Comparison of ENCODE assay signal across 8 cellular contexts in the genomic region with DNA sequence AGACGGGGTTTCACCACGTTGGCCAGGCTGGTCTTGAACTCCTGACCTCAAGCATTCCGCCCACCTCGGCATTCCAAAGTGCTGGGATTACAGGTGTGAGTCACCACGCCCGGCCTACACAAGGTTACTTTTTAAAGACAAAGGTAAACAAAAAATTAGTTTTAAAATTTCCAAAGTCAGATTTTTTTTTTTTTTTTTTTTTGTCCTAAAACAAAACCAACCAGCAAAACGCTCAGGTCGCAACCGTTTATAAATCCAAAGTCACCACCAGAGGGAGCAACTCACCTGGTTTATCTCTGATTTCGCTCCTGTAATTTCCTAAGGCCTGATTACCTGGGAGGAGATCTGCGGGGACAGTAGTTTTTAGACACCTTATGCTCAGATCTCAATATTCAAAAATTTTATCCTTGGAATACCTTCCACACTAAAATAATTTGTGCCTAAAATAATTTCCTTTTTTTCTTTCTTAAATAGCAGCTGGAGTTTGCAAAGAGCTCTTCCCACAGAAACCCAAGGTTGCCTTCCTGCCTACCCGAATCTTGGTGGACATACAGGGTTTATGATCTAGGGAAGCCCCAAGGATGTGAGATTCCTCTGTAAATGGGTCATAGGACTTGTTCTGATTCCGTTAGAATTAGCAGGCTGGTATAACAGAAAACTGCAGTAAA. TPM values are rescaled to one million over a fixed set of nuclear protein-coding genes. Genes with fewer than 3 reads are reported as not detected.
DNase-seq lines count a peak whose midpoint lies in the region; ATAC-seq, FAIRE-seq and TF ChIP-seq lines count a peak whose summit lies in the region.

No MANE protein-coding gene starts in this region.

- DNase-seq in NCI-H2081 (lab: John Stamatoyannopoulos, UW) (peak; percentile 63 to 66), NCI-H2081 treated with DMSO at 0.1 percent for 48 hours (lab: John Stamatoyannopoulos, UW) (no peak), KBM-7 (peak; percentile 62), PC-9 (peak; percentile 52 to 65), GM12878 (ENCODE audit: low read depth, low spot score) (no peak), kidney tubule cell (ENCODE audit: low spot score) (peak; percentile 55), suprapubic skin (ENCODE audit: low spot score in 2 of 2) (no peak), middle frontal gyrus (ENCODE audit: extremely low spot score, low spot score) (no peak)

- no peaks in the 10 kb centered on the region for H3K36me3 ChIP-seq in PC-9 (ENCODE audit: low read depth)
- no peaks in the 10 kb centered on the region for H3K36me3 ChIP-seq in GM12878 (ENCODE audit: control insufficient read depth in 2 of 2, insufficient read depth in 2 of 2, low read length in 1 of 2)
- no peaks in the 10 kb centered on the region for H3K36me3 ChIP-seq in suprapubic skin

- in situ Hi-C loops in KBM-7 (cut with MboI; ENCODE audit: low pct_unique_long_range_greater_than_20kb, low sequenced_read_pairs), result no loop called here
- in situ Hi-C loops in GM12878 (cut with MboI), result no loop called here

- BruUV-seq in PC-9 (replicated peaks; lab: Mats Ljungman, UMichigan) (no TSS peak), GM12878 (replicated peaks; lab: Mats Ljungman, UMichigan) (no TSS peak)

- no peaks in the 10 kb centered on the region for H3F3A ChIP-seq in PC-9 (ENCODE audit: insufficient read depth, low read depth)

- H3K79me2 ChIP-seq in PC-9 (ENCODE audit: low read depth), result no peaks in the 10 kb centered on the region
- no peaks in the 10 kb centered on the region for H3K79me2 ChIP-seq in GM12878 (ENCODE audit: control insufficient read depth, insufficient read depth, low read length)

- intact Hi-C loops in PC-9 (cut with micrococcal nuclease; ENCODE audit: unreplicated experiment), result loop anchor here (2.0 to 5.0 kb wide), 3 partner anchors 62 to 376 kb away; no protein-coding TSS in a partner anchor
- intact Hi-C loops in GM12878 (cut with micrococcal nuclease; ENCODE audit: unreplicated experiment), result loop anchor here (1.0 to 5.0 kb wide), 3 partner anchors 12 to 296 kb away; no protein-coding TSS in a partner anchor

- peak; percentile 68 for ATAC-seq in GM12878

- POLR2A ChIA-PET in PC-9 (lab: Charles Lee; ENCODE audit: unreplicated experiment), result no interaction called here
- POLR2A ChIA-PET in GM12878 (lab: Charles Lee), result interaction anchor here (0.7 to 1.6 kb wide), 5 partner anchors 9 to 237 kb away, joined by 3 to 7 read pairs (median 4); no protein-coding TSS in a partner anchor

- CTCF ChIA-PET in PC-9 (lab: Charles Lee) (interaction anchor here (0.7 to 0.9 kb wide), 2 partner anchors 14 to 203 kb away, joined by 3 to 7 read pairs; no protein-coding TSS in a partner anchor), GM12878 (lab: Yijun Ruan, JAX) (interaction anchor here (0.6 to 9.7 kb wide), 42 partner anchors 7 to 478 kb away, joined by 3 to 196 read pairs (median 5); a partner anchor contains a TSS)

- RAD21 ChIA-PET in GM12878 (lab: Charles Lee; ENCODE audit: unreplicated experiment), result interaction anchor here (0.7 to 8.1 kb wide), 19 partner anchors 11 to 400 kb away, joined by 3 to 143 read pairs (median 5); a partner anchor contains a TSS

- no peak overlapping the region for H3K9ac ChIP-seq in GM12878 (ENCODE audit: control insufficient read depth, insufficient read depth, low read length)

- 14% methylated on average over 13 of the region's 13 CpGs for WGBS in GM12878 (ENCODE audit: insufficient coverage, insufficient replicate concordance, low lambda C conversion rate, missing lambda C conversion rate)
- WGBS in suprapubic skin, result 22% methylated on average over 13 of the region's 13 CpGs

- no peaks in the 10 kb centered on the region for H3K9me3 ChIP-seq in PC-9 (ENCODE audit: insufficient read depth, low read depth)
- H3K9me3 ChIP-seq in GM12878 (replicated peaks; ENCODE audit: control insufficient read depth, insufficient read depth, low read length), result peaks cover 7% of the 10 kb centered on the region
- H3K9me3 ChIP-seq in suprapubic skin, result no peaks in the 10 kb centered on the region

- no peak overlapping the region for H3K27ac ChIP-seq in PC-9
- no peak overlapping the region for H3K27ac ChIP-seq in GM12878 (ENCODE audit: control insufficient read depth, insufficient read depth)
- H3K27ac ChIP-seq in suprapubic skin, result no peak overlapping the region

- SMC1A ChIA-PET in GM12878 (lab: Charles Lee; ENCODE audit: uncharacterized antibody, unreplicated experiment), result interaction anchor here (0.7 to 6.9 kb wide), 21 partner anchors 11 to 326 kb away, joined by 3 to 157 read pairs (median 7); a partner anchor contains a TSS

- no peaks in the 10 kb centered on the region for H3K4me1 ChIP-seq in PC-9 (replicated peaks; ENCODE audit: insufficient read depth)
- H3K4me1 ChIP-seq in GM12878 (ENCODE audit: control insufficient read depth, insufficient read depth, low read length), result peaks cover 3% of the 10 kb centered on the region; the same call in 1 of the 2 replicates
- no peaks in the 10 kb centered on the region for H3K4me1 ChIP-seq in suprapubic skin

- H3K4me3 ChIP-seq in PC-9 (no peak overlapping the region), GM12878 (no peak overlapping the region), suprapubic skin (no peak overlapping the region)

- peaks cover 8% of the 10 kb centered on the region; the same call in 1 of the 2 replicates for H3K27me3 ChIP-seq in PC-9 (ENCODE audit: insufficient read depth, low read depth)
- H3K27me3 ChIP-seq in GM12878 (replicated peaks in 1 of 2; ENCODE audit: control insufficient read depth in 2 of 2, insufficient read depth in 2 of 2, low read length in 1 of 2), result no peaks in the 10 kb centered on the region; a peak in 1 of 4 replicates
- H3K27me3 ChIP-seq in suprapubic skin, result peaks cover 35% of the 10 kb centered on the region

- TF ChIP-seq RAD21 in GM12878 (IDR thresholded peaks at IDR 0.05; ENCODE audit: insufficient read depth, low read depth, low read length), result peak; percentile 74

- TF ChIP-seq POLR2A in GM12878 (IDR thresholded peaks at IDR 0.05; ENCODE audit: low read depth, low read length) (no peak), suprapubic skin (IDR thresholded peaks at IDR 0.05) (no peak)

- TF ChIP-seq CTCF in PC-9 (conservative IDR thresholded peaks at IDR 0.05), result peak; percentile 78
- peak; percentile 50 to 66 (median 63) for TF ChIP-seq CTCF in GM12878 (IDR thresholded peaks at IDR 0.05 in 2 of 3, conservative IDR thresholded peaks at IDR 0.05 in 1 of 3; ENCODE audit: control insufficient read depth in 2 of 3, extremely low read depth in 1 of 3, insufficient read depth in 1 of 3, low read depth in 3 of 3, low read length in 3 of 3)
- peak; percentile 28 to 34 for TF ChIP-seq CTCF in suprapubic skin (IDR thresholded peaks at IDR 0.05)

- H2AFZ ChIP-seq in PC-9 (no peak overlapping the region), GM12878 (ENCODE audit: control insufficient read depth, low read depth, low read length) (no peak overlapping the region)

- no peaks in the 10 kb centered on the region for H3K9me2 ChIP-seq in PC-9 (ENCODE audit: insufficient read depth)

- peak; percentile 71 for FAIRE-seq in GM12878 (lab: Jason Lieb, UNC)

- H3K4me2 ChIP-seq in PC-9 (0 out of 2 replicates have a peak overlapping the region, but pooled peaks have one; percentile 9), GM12878 (ENCODE audit: control insufficient read depth, insufficient read depth) (no peak overlapping the region)

- H4K20me1 ChIP-seq in PC-9 (ENCODE audit: insufficient read depth), result no peaks in the 10 kb centered on the region
- H4K20me1 ChIP-seq in GM12878 (ENCODE audit: control insufficient read depth, insufficient read depth), result no peaks in the 10 kb centered on the region

- no peak for TF ChIP-seq EP300 in GM12878 (IDR thresholded peaks at IDR 0.05; ENCODE audit: borderline replicate concordance in 1 of 2, control insufficient read depth in 1 of 2, low read depth in 2 of 2, low read length in 2 of 2)
- no peak for TF ChIP-seq EP300 in suprapubic skin (IDR thresholded peaks at IDR 0.05)

RNA-seq across cellular contexts. Expression of a gene that starts 19.8 kb away (rescaled TPM):
- total RNA-seq in PC-9 (2021) (not detected in 2 replicates), GM12878 (2014; rRNA removed) (not detected in 2 replicates), GM12878 (2014; rRNA removed; fragmentation: Illumina TruSeq; extraction: Trizol) (0.09 and 0.23 TPM in 2 replicates), GM12878 (2021) (0.44 and 0.77 TPM in 2 replicates), suprapubic skin (1 to 10 TPM in 2 of 4 donors, not detected in 2; 1.0 to 2.2 TPM)
- total RNA-seq in GM12878 (2013; cell fraction: nucleolus; rRNA removed), result 9.0 and 10.7 TPM in 2 replicates
- polyA plus RNA-seq in GM12878 (2011; ENCODE audit: low read depth), result 1.00 TPM
- polyA plus RNA-seq in GM12878 (2011; rRNA removed) (1.6 and 2.6 TPM in 2 replicates), GM12878 (2014; fragmentation: Illumina TruSeq; extraction: Trizol) (0.35 TPM in 1 of 2 replicates, not detected in the other), GM12878 (2014; fragmentation: Nextera tagmentation; extraction: Ambion mirVana) (under 1 TPM; 0.11 to 0.69 TPM), GM12878 (2014; rRNA removed) (0.19 and 0.20 TPM in 2 replicates), GM12878 (2016; fragmentation: Nextera tagmentation; extraction: Ambion mirVana) (under 1 TPM in 1 of 2 experiments, not detected in 1; 0.12 TPM)
- 2.5 and 3.0 TPM in 2 replicates for polyA plus RNA-seq in GM12878 (2011; cell fraction: cytosol; rRNA removed)
- polyA plus RNA-seq in GM12878 (2011; cell fraction: nucleus; rRNA removed), result 1.1 and 1.4 TPM in 2 replicates
- 0.51 and 0.74 TPM in 2 replicates for polyA plus RNA-seq in GM12878 (2012)
- polyA minus RNA-seq in GM12878 (2011; rRNA and poly(A)+ RNA removed), result 1.6 and 2.6 TPM in 2 replicates
- polyA minus RNA-seq in GM12878 (2011; cell fraction: cytosol; rRNA and poly(A)+ RNA removed), result not detected in 2 replicates
- polyA minus RNA-seq in GM12878 (2011; cell fraction: nucleus; rRNA and poly(A)+ RNA removed), result 0.77 and 0.85 TPM in 2 replicates

RNA-seq across cellular contexts. Expression of a gene that starts 29.1 kb away (rescaled TPM):
- total RNA-seq in PC-9 (2021) (not detected in 2 replicates), GM12878 (2014; rRNA removed) (not detected in 2 replicates), GM12878 (2014; rRNA removed; fragmentation: Illumina TruSeq; extraction: Trizol) (not detected in 2 replicates), GM12878 (2021) (not detected in 2 replicates), suprapubic skin (not detected)
- 1.2 and 2.0 TPM in 2 replicates for total RNA-seq in GM12878 (2013; cell fraction: nucleolus; rRNA removed)
- polyA plus RNA-seq in GM12878 (2011; ENCODE audit: low read depth), result 0.42 TPM
- polyA plus RNA-seq in GM12878 (2011; rRNA removed) (0.22 and 0.53 TPM in 2 replicates), GM12878 (2014; fragmentation: Illumina TruSeq; extraction: Trizol) (not detected in 2 replicates), GM12878 (2014; fragmentation: Nextera tagmentation; extraction: Ambion mirVana) (not detected), GM12878 (2014; rRNA removed) (0.09 TPM in 1 of 2 replicates, not detected in the other), GM12878 (2016; fragmentation: Nextera tagmentation; extraction: Ambion mirVana) (under 1 TPM in 1 of 2 experiments, not detected in 1; 0.21 TPM)
- 1.1 and 1.6 TPM in 2 replicates for polyA plus RNA-seq in GM12878 (2011; cell fraction: cytosol; rRNA removed)
- 0.35 and 0.42 TPM in 2 replicates for polyA plus RNA-seq in GM12878 (2011; cell fraction: nucleus; rRNA removed)
- 0.20 and 1.2 TPM in 2 replicates for polyA plus RNA-seq in GM12878 (2012)
- polyA minus RNA-seq in GM12878 (2011; rRNA and poly(A)+ RNA removed), result 0.51 and 1.1 TPM in 2 replicates
- polyA minus RNA-seq in GM12878 (2011; cell fraction: cytosol; rRNA and poly(A)+ RNA removed), result not detected in 2 replicates
- 0.48 and 0.77 TPM in 2 replicates for polyA minus RNA-seq in GM12878 (2011; cell fraction: nucleus; rRNA and poly(A)+ RNA removed)

Comparison
In these comparisons a context has a peak if more than half of its experiments do, and no peak if none do; other contexts are left out.
1. DNase-seq: peak in NCI-H2081 (2 of 2), KBM-7 (single experiment), PC-9 (2 of 2) and kidney tubule cell (single experiment); none in NCI-H2081 treated with DMSO at 0.1 percent for 48 hours (single experiment), GM12878 (single experiment), suprapubic skin (0 of 2) and middle frontal gyrus (single experiment).
2. Peak in every context shown above with its lines, with median percentiles within 50 percentile points of each other: CTCF ChIP-seq.